11 cellular contexts compared by ENCODE assay signal in genomic region chr14:97878727-97879126, GRCh38.
DNase-seq lines count a peak whose midpoint lies in the region; ATAC-seq and TF ChIP-seq lines count a peak whose summit lies in the region.
"Had no signal": no experiment of that assay in that cellular context is flagged by ENCODE, and none has a peak within 500 bp of the region (broad histone marks: within the 10 kb centered on the region; RNA-seq: fewer than 3 reads in every experiment).

No MANE protein-coding gene starts in this region.

- H3K79me2 ChIP-seq in PC-9 (ENCODE audit: low read depth): no peaks in the 10 kb centered on the region

- H3K9me3 ChIP-seq in gastroesophageal sphincter (no peaks in the 10 kb centered on the region), PC-9 (ENCODE audit: insufficient read depth, low read depth) (no peaks in the 10 kb centered on the region)
- H3K9me3 ChIP-seq: thyroid gland had no signal

- ATAC-seq in activated T-cell treated with anti-CD3 and anti-CD28 coated beads, Interleukin-2, amount 50 U/mL, for 72 hours (replicated peaks in 1 of 2): peak; percentile 32 to 48
- ATAC-seq in gastroesophageal sphincter: peak; percentile 84
- ATAC-seq in GM18907 (IDR thresholded peaks at IDR 0.05; ENCODE audit: unreplicated experiment): no peak

- no peak for TF ChIP-seq CTCF in gastroesophageal sphincter (IDR thresholded peaks at IDR 0.05)
- TF ChIP-seq CTCF in PC-9 (conservative IDR thresholded peaks at IDR 0.05): no peak

- H2AFZ ChIP-seq in PC-9: no peak overlapping the region

- H4K20me1 ChIP-seq in PC-9 (ENCODE audit: insufficient read depth): no peaks in the 10 kb centered on the region

- H3K9me3 Mint-ChIP-seq in activated T-cell treated with anti-CD3 and anti-CD28 coated beads, Interleukin-2, amount 50 U/mL, for 72 hours: peaks cover 0 to 6% of the 10 kb centered on the region in 2 donors

- H3K4me3 Mint-ChIP-seq in activated T-cell treated with anti-CD3 and anti-CD28 coated beads, Interleukin-2, amount 50 U/mL, for 72 hours: peak overlapping the region; percentile 2 to 27

- H3K4me2 ChIP-seq in PC-9: no peak overlapping the region

- CTCF ChIA-PET in PC-9 (lab: Charles Lee): no interaction called here

- H3K27me3 ChIP-seq in gastroesophageal sphincter: no peaks in the 10 kb centered on the region
- no peaks in the 10 kb centered on the region for H3K27me3 ChIP-seq in PC-9 (ENCODE audit: insufficient read depth, low read depth)
- H3K27me3 ChIP-seq: thyroid gland had no signal

- no peaks in the 10 kb centered on the region for H3K36me3 Mint-ChIP-seq in activated T-cell treated with anti-CD3 and anti-CD28 coated beads, Interleukin-2, amount 50 U/mL, for 72 hours (ENCODE audit: insufficient read depth in 2 of 2)

- BruUV-seq in PC-9 (replicated peaks; lab: Mats Ljungman, UMichigan): no TSS peak

- H3K4me1 ChIP-seq in gastroesophageal sphincter (no peaks in the 10 kb centered on the region), PC-9 (replicated peaks; ENCODE audit: insufficient read depth) (no peaks in the 10 kb centered on the region)
- H3K4me1 ChIP-seq: thyroid gland had no signal

- no peaks in the 10 kb centered on the region for H3K9me2 ChIP-seq in PC-9 (ENCODE audit: insufficient read depth)

- intact Hi-C loops in PC-9 (cut with micrococcal nuclease; ENCODE audit: unreplicated experiment): no loop called here

- POLR2A ChIA-PET in PC-9 (lab: Charles Lee; ENCODE audit: unreplicated experiment): no interaction called here

- H3F3A ChIP-seq in PC-9 (ENCODE audit: insufficient read depth, low read depth): no peaks in the 10 kb centered on the region

- H3K36me3 ChIP-seq in gastroesophageal sphincter (no peaks in the 10 kb centered on the region), PC-9 (ENCODE audit: low read depth) (no peaks in the 10 kb centered on the region)
- H3K36me3 ChIP-seq: thyroid gland had no signal

- DNase-seq in Jurkat, Clone E6-1 (ENCODE audit: low read depth, low spot score): peak; percentile 67
- DNase-seq in activated T-cell treated with anti-CD3 and anti-CD28 coated beads, Interleukin-2, amount 50 U/mL, for 72 hours: peak in 1 of 2 donors; percentile 5
- DNase-seq in skeletal muscle cell (ENCODE audit: low read depth) (peak; percentile 53), GM19238 (ENCODE audit: insufficient read length, low spot score) (no peak), PC-9 (no peak), NCI-H2081 treated with DMSO at 0.1 percent for 48 hours (lab: John Stamatoyannopoulos, UW) (no peak)
- DNase-seq: NCI-H2029 treated with DMSO at 0.1 percent for 48 hours; stimulated activated CD4-positive, alpha-beta T cell treated with anti-CD3 and anti-CD28 coated beads, Interleukin-4, amount 100 ng/mL, for 1 hour had no signal

- TF ChIP-seq EP300 in gastroesophageal sphincter (IDR thresholded peaks at IDR 0.05): no peak

- 16 to 37% methylated on average over 2 to 5 of the region's 5 CpGs for WGBS in gastroesophageal sphincter (ENCODE audit: low coverage in 1 of 2), 2 donors

- no peaks in the 10 kb centered on the region for H3K27me3 Mint-ChIP-seq in activated T-cell treated with anti-CD3 and anti-CD28 coated beads, Interleukin-2, amount 50 U/mL, for 72 hours (ENCODE audit: low read depth)

- H3K4me1 Mint-ChIP-seq in activated T-cell treated with anti-CD3 and anti-CD28 coated beads, Interleukin-2, amount 50 U/mL, for 72 hours (ENCODE audit: low read depth): peaks cover 37% of the 10 kb centered on the region

- no peak overlapping the region for H3K4me3 ChIP-seq in Jurkat, Clone E6-1 (ENCODE audit: low read length)
- no peak overlapping the region for H3K4me3 ChIP-seq in gastroesophageal sphincter
- H3K4me3 ChIP-seq in skeletal muscle cell (ENCODE audit: low read depth, low read length): no peak overlapping the region
- no peak overlapping the region for H3K4me3 ChIP-seq in PC-9
- H3K4me3 ChIP-seq: thyroid gland had no signal

- peak overlapping the region; percentile 28 for H3K27ac Mint-ChIP-seq in activated T-cell treated with anti-CD3 and anti-CD28 coated beads, Interleukin-2, amount 50 U/mL, for 72 hours

- H3K27ac ChIP-seq in gastroesophageal sphincter (no peak overlapping the region), PC-9 (no peak overlapping the region)
- H3K27ac ChIP-seq: thyroid gland had no signal

- no peak for TF ChIP-seq POLR2A in gastroesophageal sphincter (IDR thresholded peaks at IDR 0.05)

Comparison
In these comparisons a context has a peak if more than half of its experiments do, and no peak if none do; other contexts are left out.
1. DNase-seq: peak in Jurkat, Clone E6-1 (single experiment) and skeletal muscle cell (single experiment); none in GM19238 (single experiment), PC-9 (0 of 2) and NCI-H2081 treated with DMSO at 0.1 percent for 48 hours (single experiment).